ENCODE assay signal across 1 cellular context in genomic region chr10:62045765-62046521, GRCh38.
A peak's percentile ranks its signal among the peaks of the same experiment; 100 is the strongest.
TF ChIP-seq lines count a peak whose summit lies in the region.

No MANE protein-coding gene starts in this region.

TF ChIP-seq in GM12878, 131 proteins besides CTCF, POLR2A, EP300 and RAD21 (continued from another document):
- TF ChIP-seq NR2F1 (conservative IDR thresholded peaks at IDR 0.05) (peak; percentile 39; the same call in 1 of the 2 replicates), BCL3 (IDR thresholded peaks at IDR 0.05; ENCODE audit: borderline replicate concordance, insufficient read depth, low read depth, low read length, poor library complexity, severe bottlenecking) (no peak), ZBTB11 (CRISPR knock-in tag; IDR thresholded peaks at IDR 0.05) (no peak), CBX3 (IDR thresholded peaks at IDR 0.05; ENCODE audit: borderline replicate concordance, low read depth) (no peak), NFXL1 (IDR thresholded peaks at IDR 0.05; ENCODE audit: borderline replicate concordance) (no peak), ATF7 (IDR thresholded peaks at IDR 0.05; ENCODE audit: low read depth) (no peak), BHLHE40 (IDR thresholded peaks at IDR 0.05; ENCODE audit: borderline replicate concordance in 1 of 2, low read depth in 2 of 2, low read length in 1 of 2) (no peak), MYB (IDR thresholded peaks at IDR 0.05; ENCODE audit: borderline replicate concordance, low read depth, low read length) (no peak), SIX5 (IDR thresholded peaks at IDR 0.05; ENCODE audit: low read depth, low read length, severe bottlenecking) (no peak), BMI1 (IDR thresholded peaks at IDR 0.05; ENCODE audit: borderline replicate concordance) (no peak), NRF1 (conservative IDR thresholded peaks at IDR 0.05; ENCODE audit: low read depth, low read length) (no peak), RBBP5 (conservative IDR thresholded peaks at IDR 0.05) (no peak), PKNOX1 (IDR thresholded peaks at IDR 0.05) (no peak)
